ENCODE assay signal across 1 cellular context in genomic region chr11:65506316-65506769, GRCh38.
TF ChIP-seq lines count a peak whose summit lies in the region.

No MANE protein-coding gene starts in this region.

TF ChIP-seq in K562, 482 proteins besides CTCF, POLR2A, EP300 and RAD21 (continues in another document):
- 0 out of 2 replicates have a peak, but pooled peaks have one; percentile 66 for TF ChIP-seq RNF219 (CRISPR knock-in tag; IDR thresholded peaks at IDR 0.05)
- 0 out of 2 replicates have a peak, but pooled peaks have one; percentile 7 for TF ChIP-seq DDX20 (tag; IDR thresholded peaks at IDR 0.05; ENCODE audit: low read depth)
- TF ChIP-seq HDAC1 (IDR thresholded peaks at IDR 0.05): peak in 1 of 2 experiments; percentile 9; a peak in 1 of 4 replicates
- TF ChIP-seq ZNF232 (CRISPR knock-in tag; IDR thresholded peaks at IDR 0.05): no peak
- TF ChIP-seq RBM17 (IDR thresholded peaks at IDR 0.05; ENCODE audit: borderline replicate concordance, low read depth, low read length): peak; percentile 10; the same call in 1 of the 2 replicates
- peak; percentile 62; the same call in 1 of the 2 replicates for TF ChIP-seq THRAP3 (IDR thresholded peaks at IDR 0.05; ENCODE audit: borderline replicate concordance)
- no peak for TF ChIP-seq CSDE1 (IDR thresholded peaks at IDR 0.05)
- TF ChIP-seq ZFP91 (CRISPR knock-in tag; IDR thresholded peaks at IDR 0.05): no peak
- 0 out of 2 replicates have a peak, but pooled peaks have one; percentile 12 for TF ChIP-seq VEZF1 (CRISPR knock-in tag; IDR thresholded peaks at IDR 0.05)
- no peak for TF ChIP-seq ZBTB40 (IDR thresholded peaks at IDR 0.05)
- TF ChIP-seq ZBTB40 (CRISPR knock-in tag; IDR thresholded peaks at IDR 0.05): peak; percentile 22; the same call in 1 of the 2 replicates
- TF ChIP-seq CHD1 (IDR thresholded peaks at IDR 0.05; ENCODE audit: low read length): peak; percentile 48
- no peak for TF ChIP-seq ZNF280B (CRISPR knock-in tag; IDR thresholded peaks at IDR 0.05)
- 0 out of 2 replicates have a peak, but pooled peaks have one; percentile 2 for TF ChIP-seq MXI1 (IDR thresholded peaks at IDR 0.05; ENCODE audit: low read depth, low read length)
- TF ChIP-seq ARHGAP35 (IDR thresholded peaks at IDR 0.05; ENCODE audit: partially characterized antibody): peak; percentile 5
- TF ChIP-seq KLF16 (IDR thresholded peaks at IDR 0.05): peak; percentile 29; the same call in 1 of the 2 replicates
- peak; percentile 86 for TF ChIP-seq RFX7 (CRISPR knock-in tag; IDR thresholded peaks at IDR 0.05)
- TF ChIP-seq PCBP1 (IDR thresholded peaks at IDR 0.05; ENCODE audit: low read depth, low read length, poor library complexity, severe bottlenecking): peak; percentile 31
- TF ChIP-seq SIN3A (IDR thresholded peaks at IDR 0.05; ENCODE audit: borderline replicate concordance in 2 of 2, control insufficient read depth in 1 of 2, low read depth in 2 of 2, low read length in 2 of 2): peak in 1 of 2 experiments; percentile 100; a peak in 2 of 4 replicates
- no peak for TF ChIP-seq SIX5 (IDR thresholded peaks at IDR 0.05; ENCODE audit: borderline replicate concordance in 1 of 2, insufficient read depth in 1 of 2, low read depth in 1 of 2, low read length in 2 of 2)
- no peak for TF ChIP-seq PTRF (tag; IDR thresholded peaks at IDR 0.05)
- TF ChIP-seq GTF2E2 (tag; IDR thresholded peaks at IDR 0.05): 0 out of 2 replicates have a peak, but pooled peaks have one; percentile 16
- TF ChIP-seq PCBP2 (IDR thresholded peaks at IDR 0.05; ENCODE audit: low read depth, low read length, poor library complexity, severe bottlenecking): peak; percentile 93
- TF ChIP-seq PRPF4 (IDR thresholded peaks at IDR 0.05; ENCODE audit: insufficient read depth, low read depth, low read length, poor library complexity, severe bottlenecking): peak; percentile 33
- no peak for TF ChIP-seq PYGO2 (tag; IDR thresholded peaks at IDR 0.05)
- TF ChIP-seq CUX1 (CRISPR knock-in tag; IDR thresholded peaks at IDR 0.05): 0 out of 2 replicates have a peak, but pooled peaks have one; percentile 9
- no peak for TF ChIP-seq E2F3 (CRISPR knock-in tag; IDR thresholded peaks at IDR 0.05)
- peak; percentile 92; the same call in 1 of the 2 replicates for TF ChIP-seq POLR2AphosphoS5 (IDR thresholded peaks at IDR 0.05; ENCODE audit: control insufficient read depth, insufficient read depth, low read depth, low read length)
- TF ChIP-seq JUND (IDR thresholded peaks at IDR 0.05; ENCODE audit: borderline replicate concordance, low read depth, low read length): no peak
- no peak for TF ChIP-seq JUND (tag; IDR thresholded peaks at IDR 0.05; ENCODE audit: borderline replicate concordance, low read depth, low read length)
- no peak for TF ChIP-seq CCNT2 (IDR thresholded peaks at IDR 0.05; ENCODE audit: borderline replicate concordance, extremely low read depth, insufficient read length, low read depth, low read length)
- TF ChIP-seq KLF13 (tag; IDR thresholded peaks at IDR 0.05; ENCODE audit: borderline replicate concordance, low read depth): no peak
